8 cellular contexts compared by ENCODE assay signal in the genomic region with DNA sequence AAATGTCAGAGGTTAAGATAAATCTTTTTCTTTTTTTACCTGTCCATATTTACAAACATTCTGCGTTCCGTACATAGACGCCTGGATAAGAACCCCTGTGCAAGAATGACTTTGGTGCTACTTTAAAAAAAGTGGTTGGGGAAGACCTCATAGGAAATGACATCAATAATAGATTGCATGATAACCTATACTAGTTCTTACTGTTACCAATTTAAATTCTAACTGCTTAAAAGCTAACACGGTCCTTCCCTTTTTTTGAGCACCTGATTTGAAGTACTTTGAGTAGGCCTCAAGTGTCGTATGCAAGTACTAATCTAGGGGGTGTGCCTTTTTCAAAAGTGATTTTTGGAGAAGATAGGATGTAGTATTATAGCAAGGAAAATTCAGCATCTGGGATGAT.
DNase-seq lines count a peak whose midpoint lies in the region; ATAC-seq and TF ChIP-seq lines count a peak whose summit lies in the region.

No MANE protein-coding gene starts in this region.

- H3K4me1 ChIP-seq in Loucy (ENCODE audit: insufficient read depth, low read length, poor library complexity, severe bottlenecking), result peaks cover 31% of the 10 kb centered on the region

- H3K4me3 ChIP-seq in Loucy (ENCODE audit: low read length, poor library complexity, severe bottlenecking), result peak overlapping the region; percentile 77
- peak overlapping the region; percentile 90 for H3K4me3 ChIP-seq in astrocyte of the cerebellum (ENCODE audit: low read depth, low read length)

- peak; percentile 57 for DNase-seq in DMS79 treated with DMSO at 0.1 percent for 48 hours (lab: John Stamatoyannopoulos, UW)
- DNase-seq in astrocyte of the cerebellum (ENCODE audit: low read depth), result no peak
- DNase-seq in medulla oblongata (ENCODE audit: extremely low spot score), result peak; percentile 41
- no peak for DNase-seq in hippocampal formation (lab: John Stamatoyannopoulos, UW)
- no peak for DNase-seq in activated CD4-positive, alpha-beta T cell treated with anti-CD3 and anti-CD28 coated beads, Interleukin-2, amount 50 U/mL, for 4 hours

- H3K9ac ChIP-seq in Loucy (ENCODE audit: low read depth, low read length, poor library complexity, severe bottlenecking), result peak overlapping the region; percentile 99

- H3K9me3 ChIP-seq in Loucy (ENCODE audit: insufficient read depth, low read depth, low read length), result no peaks in the 10 kb centered on the region

- in situ Hi-C loops in astrocyte of the cerebellum (cut with HindIII; ENCODE audit: low sequenced_read_pairs), result no loop called here

- TF ChIP-seq CTCF in Loucy (conservative IDR thresholded peaks at IDR 0.05; ENCODE audit: low read length), result no peak
- no peak for TF ChIP-seq CTCF in astrocyte of the cerebellum (IDR thresholded peaks at IDR 0.05; ENCODE audit: low read depth, low read length, missing control alignments)

- no peaks in the 10 kb centered on the region for H3K9me2 ChIP-seq in Loucy (replicated peaks; ENCODE audit: low read depth, low read length)

- H3F3A ChIP-seq in Loucy (ENCODE audit: low read depth), result 0 out of 2 replicates have a peak, but pooled peaks cover 3% of the 10 kb centered on the region

- H3K27me3 ChIP-seq in Loucy (ENCODE audit: insufficient read depth, low read length, poor library complexity, severe bottlenecking), result no peaks in the 10 kb centered on the region

- peak overlapping the region; percentile 86 for H3K4me2 ChIP-seq in Loucy (ENCODE audit: low read depth, low read length, poor library complexity, severe bottlenecking)

- H3K79me2 ChIP-seq in Loucy (ENCODE audit: insufficient read depth, low read length), result peaks cover 60% of the 10 kb centered on the region

- H3K36me3 ChIP-seq in Loucy (ENCODE audit: insufficient read depth, low read length), result no peaks in the 10 kb centered on the region

- peaks cover 12% of the 10 kb centered on the region for H4K20me1 ChIP-seq in Loucy (ENCODE audit: insufficient read depth, low read length, poor library complexity, severe bottlenecking)

- H2AFZ ChIP-seq in Loucy (ENCODE audit: low read length), result no peak overlapping the region

- ATAC-seq in HG03439 (IDR thresholded peaks at IDR 0.05; ENCODE audit: unreplicated experiment) (no peak), GM21390 (IDR thresholded peaks at IDR 0.05; ENCODE audit: unreplicated experiment) (no peak)

Comparison
In these comparisons a context has a peak if more than half of its experiments do, and no peak if none do; other contexts are left out.
1. DNase-seq: peak in DMS79 treated with DMSO at 0.1 percent for 48 hours (single experiment) and medulla oblongata (single experiment); none in astrocyte of the cerebellum (single experiment), hippocampal formation (0 of 2) and activated CD4-positive, alpha-beta T cell treated with anti-CD3 and anti-CD28 coated beads, Interleukin-2, amount 50 U/mL, for 4 hours (0 of 2).